ENCODE assay signal across 1 cellular context in genomic region chr1:20198918-20199317, GRCh38.
TF ChIP-seq lines count a peak whose summit lies in the region.

No MANE protein-coding gene starts in this region.

TF ChIP-seq in K562, 482 proteins besides CTCF, POLR2A, EP300 and RAD21 (continued from another document and continues in another):
- TF ChIP-seq HES1 (IDR thresholded peaks at IDR 0.05; ENCODE audit: low read depth) = peak; percentile 38; the same call in 1 of the 2 replicates
- TF ChIP-seq CREM (IDR thresholded peaks at IDR 0.05; ENCODE audit: low read depth) = peak; percentile 54; the same call in 1 of the 2 replicates
- TF ChIP-seq IRF2 (CRISPR knock-in tag; IDR thresholded peaks at IDR 0.05) = no peak
- TF ChIP-seq HSF4 (CRISPR knock-in tag; IDR thresholded peaks at IDR 0.05; ENCODE audit: borderline replicate concordance) = no peak; the same call in 1 of the 2 replicates
- TF ChIP-seq ZBED1 (IDR thresholded peaks at IDR 0.05) = no peak
- no peak for TF ChIP-seq CBX8 (IDR thresholded peaks at IDR 0.05; ENCODE audit: borderline replicate concordance, extremely low read depth, low read depth, low read length, poor library complexity, severe bottlenecking)
- TF ChIP-seq TCF7 (IDR thresholded peaks at IDR 0.05; ENCODE audit: borderline replicate concordance) = no peak
- peak; percentile 82 for TF ChIP-seq ZNF384 (IDR thresholded peaks at IDR 0.05; ENCODE audit: low read depth, low read length)
- no peak for TF ChIP-seq ZSCAN32 (CRISPR knock-in tag; IDR thresholded peaks at IDR 0.05)
- no peak for TF ChIP-seq ZNF277 (CRISPR knock-in tag; IDR thresholded peaks at IDR 0.05; ENCODE audit: borderline replicate concordance)
- TF ChIP-seq GATAD2B (IDR thresholded peaks at IDR 0.05; ENCODE audit: borderline replicate concordance) = peak; percentile 65; the same call in 1 of the 2 replicates
- 0 out of 2 replicates have a peak, but pooled peaks have one; percentile 37 for TF ChIP-seq DMBX1 (CRISPR knock-in tag; IDR thresholded peaks at IDR 0.05; ENCODE audit: borderline replicate concordance)
- TF ChIP-seq ZNF232 (CRISPR knock-in tag; IDR thresholded peaks at IDR 0.05) = no peak
- no peak for TF ChIP-seq FIP1L1 (IDR thresholded peaks at IDR 0.05; ENCODE audit: low read depth, low read length, poor library complexity, severe bottlenecking)
- no peak for TF ChIP-seq ZNF57 (CRISPR knock-in tag; IDR thresholded peaks at IDR 0.05)
- TF ChIP-seq RBM39 (optimal IDR thresholded peaks at IDR 0.05; ENCODE audit: low read depth, low read length) = no peak
- no peak for TF ChIP-seq KDM5B (IDR thresholded peaks at IDR 0.05; ENCODE audit: insufficient replicate concordance, low read depth, low read length)
- no peak for TF ChIP-seq MIER1 (IDR thresholded peaks at IDR 0.05; ENCODE audit: low read depth)
- TF ChIP-seq U2AF2 (optimal IDR thresholded peaks at IDR 0.05; ENCODE audit: low read depth, low read length) = no peak
- no peak for TF ChIP-seq ZNF778 (CRISPR knock-in tag; IDR thresholded peaks at IDR 0.05)
- TF ChIP-seq ZC3H11A (IDR thresholded peaks at IDR 0.05; ENCODE audit: low read depth, low read length) = no peak
- no peak for TF ChIP-seq SRSF1 (IDR thresholded peaks at IDR 0.05; ENCODE audit: low read depth, low read length)
- TF ChIP-seq ZNF274 (IDR thresholded peaks at IDR 0.05; ENCODE audit: borderline replicate concordance, low read depth, low read length) = no peak
- no peak for TF ChIP-seq CREB3 (tag; conservative IDR thresholded peaks at IDR 0.05; ENCODE audit: low read depth)
- TF ChIP-seq TFE3 (CRISPR knock-in tag; IDR thresholded peaks at IDR 0.05) = no peak
- no peak for TF ChIP-seq FOXJ3 (CRISPR knock-in tag; IDR thresholded peaks at IDR 0.05)
- TF ChIP-seq KLF6 (CRISPR knock-in tag; IDR thresholded peaks at IDR 0.05; ENCODE audit: borderline replicate concordance) = peak; percentile 47; the same call in 1 of the 2 replicates
- TF ChIP-seq CHAMP1 (IDR thresholded peaks at IDR 0.05) = peak; percentile 90
- no peak for TF ChIP-seq E2F8 (IDR thresholded peaks at IDR 0.05; ENCODE audit: low read depth, partially characterized antibody)
- TF ChIP-seq ZNF644 (tag; IDR thresholded peaks at IDR 0.05; ENCODE audit: low read depth) = peak; percentile 80
- TF ChIP-seq MITF (IDR thresholded peaks at IDR 0.05) = no peak
- TF ChIP-seq ZNF77 (CRISPR knock-in tag; IDR thresholded peaks at IDR 0.05) = no peak
- TF ChIP-seq MEF2A (IDR thresholded peaks at IDR 0.05; ENCODE audit: control insufficient read depth, low read depth, low read length) = no peak
- TF ChIP-seq THRA (IDR thresholded peaks at IDR 0.05) = no peak
- no peak for TF ChIP-seq REST (CRISPR knock-in tag; IDR thresholded peaks at IDR 0.05; ENCODE audit: low read depth)
- TF ChIP-seq ARID1B (IDR thresholded peaks at IDR 0.05) = peak; percentile 97
- no peak for TF ChIP-seq EZH2 (IDR thresholded peaks at IDR 0.05; ENCODE audit: borderline replicate concordance, low read depth, low read length)
- peak; percentile 84 to 87 for TF ChIP-seq KDM1A (IDR thresholded peaks at IDR 0.05)
- TF ChIP-seq ZNF444 (CRISPR knock-in tag; IDR thresholded peaks at IDR 0.05) = no peak
- no peak for TF ChIP-seq NFE2L1 (tag; IDR thresholded peaks at IDR 0.05; ENCODE audit: borderline replicate concordance, low read depth)
- peak; percentile 83; the same call in 1 of the 2 replicates for TF ChIP-seq HDAC2 (IDR thresholded peaks at IDR 0.05)
- no peak for TF ChIP-seq USF2 (CRISPR knock-in tag; IDR thresholded peaks at IDR 0.05)
- TF ChIP-seq CHD4 (IDR thresholded peaks at IDR 0.05; ENCODE audit: insufficient read depth, insufficient replicate concordance, low read depth, low read length, poor library complexity, severe bottlenecking) = no peak
- TF ChIP-seq NRF1 (conservative IDR thresholded peaks at IDR 0.05 in 1 of 2, IDR thresholded peaks at IDR 0.05 in 1 of 2) = no peak
- TF ChIP-seq SUPT5H (IDR thresholded peaks at IDR 0.05) = no peak
- TF ChIP-seq ZNF217 (CRISPR knock-in tag; IDR thresholded peaks at IDR 0.05) = no peak
- no peak for TF ChIP-seq PCBP2 (IDR thresholded peaks at IDR 0.05; ENCODE audit: low read depth, low read length, poor library complexity, severe bottlenecking)
- no peak for TF ChIP-seq ZNF143 (CRISPR knock-in tag; IDR thresholded peaks at IDR 0.05)
- TF ChIP-seq MTF1 (CRISPR knock-in tag; IDR thresholded peaks at IDR 0.05; ENCODE audit: borderline replicate concordance) = no peak
- TF ChIP-seq HDAC1 (IDR thresholded peaks at IDR 0.05) = peak; percentile 36 to 56; a peak in 3 of 4 replicates
- TF ChIP-seq CSDE1 (IDR thresholded peaks at IDR 0.05) = 0 out of 4 replicates have a peak, but pooled peaks of 1 of the 2 experiments have one; percentile 3
